In the genomic region with DNA sequence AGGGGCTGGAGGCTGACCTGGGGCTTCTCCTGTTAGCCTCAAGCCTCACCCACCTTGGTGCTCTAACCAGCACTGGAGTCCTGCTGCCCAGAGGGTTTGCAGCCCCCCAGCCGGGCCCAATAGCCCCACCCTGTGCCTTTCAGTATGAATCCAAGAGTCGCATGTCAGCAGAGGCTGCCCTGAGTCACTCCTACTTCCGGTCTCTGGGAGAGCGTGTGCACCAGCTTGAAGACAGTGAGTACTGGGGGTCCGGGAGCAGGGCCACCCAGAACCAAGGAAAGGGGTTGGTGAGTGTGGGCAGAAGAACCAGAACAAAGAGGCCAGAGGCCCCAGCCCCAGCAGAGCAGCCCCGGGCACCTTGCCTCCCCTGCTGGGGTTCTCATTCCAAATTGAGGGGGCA, we compare ENCODE assay signal across 17 cellular contexts.
"Had no signal": no experiment of that assay in that cellular context is flagged by ENCODE, and none has a peak within 500 bp of the region (broad histone marks: within the 10 kb centered on the region; RNA-seq: fewer than 3 reads in every experiment).

No MANE protein-coding gene starts in this region.

- H3K36me3 ChIP-seq: vagina had no signal

- H3K4me3 ChIP-seq: lung had no signal

- H3K4me3 Mint-ChIP-seq: activated CD4-positive, alpha-beta memory T cell treated with anti-CD3 and anti-CD28 coated beads, Interleukin-2, amount 10 ng/mL, durations not matched to agents 7 days and 5 days; mesothelial cell of epicardium had no signal

- H3K27ac ChIP-seq: esophagus squamous epithelium, vagina had no signal

- ATAC-seq: left colon; stimulated activated naive CD8-positive, alpha-beta T cell treated with anti-CD3 and anti-CD28 coated beads, Interleukin-15, Interleukin-2, amounts not matched to agents 100 U/mL and 50 U/mL, for 24 hours had no signal

- H3K27me3 ChIP-seq: vagina had no signal

- H3K9me3 ChIP-seq: esophagus squamous epithelium, vagina had no signal

- DNase-seq: activated CD4-positive, alpha-beta memory T cell treated with anti-CD3 and anti-CD28 coated beads, Interleukin-2, amount 10 ng/mL, durations not matched to agents 7 days and 5 days; activated CD4-positive, alpha-beta T cell treated with anti-CD3 and anti-CD28 coated beads for 48 hours; activated CD4-positive, CD25-positive, alpha-beta regulatory T cell; activated effector memory CD4-positive, alpha-beta T cell treated with Interleukin-2 at 50 U/mL for 16 hours; activated naive CD4-positive, alpha-beta T cell treated with anti-CD3 and anti-CD28 coated beads, Interleukin-2, amount 50 U/mL, for 16 hours; activated T-cell treated with anti-CD3 and anti-CD28 coated beads, Interleukin-2, amount 50 U/mL, for 24 hours; cerebellar nuclear complex; effector memory CD4-positive, alpha-beta T cell; esophagus squamous epithelium; islet precursor cell; left colon; stimulated activated naive CD8-positive, alpha-beta T cell treated with anti-CD3 and anti-CD28 coated beads, Interleukin-15, Interleukin-2, amounts not matched to agents 100 U/mL and 50 U/mL, for 24 hours; trophoblast cell had no signal

- H3K9me3 Mint-ChIP-seq: activated CD4-positive, alpha-beta memory T cell treated with anti-CD3 and anti-CD28 coated beads, Interleukin-2, amount 10 ng/mL, durations not matched to agents 7 days and 5 days; activated T-cell treated with anti-CD3 and anti-CD28 coated beads, Interleukin-2, amount 50 U/mL, for 24 hours; mesothelial cell of epicardium; nephron had no signal
